8 cellular contexts compared by ENCODE assay signal in genomic region chr21:46635324-46636180, GRCh38.
A peak's percentile ranks its signal among the peaks of the same experiment; 100 is the strongest.
DNase-seq lines count a peak whose midpoint lies in the region; ATAC-seq lines count a peak whose summit lies in the region.

TSS of gene PRMT2 (plus strand) at chr21:46635674. CDS start at chr21:46636952, 1,278 bp downstream.

- peaks cover 8% of the 10 kb centered on the region for H3K27me3 Mint-ChIP-seq in central memory CD8-positive, alpha-beta T cell

- H3K27ac Mint-ChIP-seq in central memory CD8-positive, alpha-beta T cell (ENCODE audit: low read depth), result peak within 1 kb of the TSS; percentile 96

- H3K9me3 Mint-ChIP-seq in central memory CD8-positive, alpha-beta T cell, result no peaks in the 10 kb centered on the region

- peak within 1 kb of the TSS; percentile 90 for H3K4me3 Mint-ChIP-seq in central memory CD8-positive, alpha-beta T cell

- H3K36me3 Mint-ChIP-seq in central memory CD8-positive, alpha-beta T cell (ENCODE audit: insufficient read depth), result peaks cover 26% of the 10 kb centered on the region

- H3K4me1 Mint-ChIP-seq in central memory CD8-positive, alpha-beta T cell, result peaks cover 48% of the 10 kb centered on the region

- DNase-seq in AG20443 (ENCODE audit: low spot score), result peak; percentile 100
- DNase-seq in NCI-H446 treated with DMSO at 0.1 percent for 48 hours (lab: John Stamatoyannopoulos, UW), result peak; percentile 92
- DNase-seq in central memory CD8-positive, alpha-beta T cell (ENCODE audit: low spot score in 2 of 2), result peak; percentile 96 to 98
- DNase-seq in iris pigment epithelial cell (ENCODE audit: low read depth), result peak; percentile 92
- peak; percentile 94 for DNase-seq in stimulated activated CD4-positive, alpha-beta T cell treated with anti-CD3 and anti-CD28 coated beads, Interleukin-12 subunit alpha, Interleukin-12 subunit beta, amount 100 ng/mL, for 24 hours (ENCODE audit: low read depth in 2 of 2)

- peak; percentile 80 for ATAC-seq in GM19043 (IDR thresholded peaks at IDR 0.05; ENCODE audit: low read depth, unreplicated experiment)
- ATAC-seq in HG03378 (IDR thresholded peaks at IDR 0.05; ENCODE audit: unreplicated experiment), result peak; percentile 72
- ATAC-seq in activated CD4-positive, CD25-positive, alpha-beta regulatory T cell treated with anti-CD3 and anti-CD28 coated beads, Interleukin-2, amount 50 U/mL, for 24 hours, result peak; percentile 78 to 83
- peak; percentile 81 for ATAC-seq in central memory CD8-positive, alpha-beta T cell (replicated peaks; ENCODE audit: extremely low read depth, poor library complexity, severe bottlenecking)

Comparison
In these comparisons a context has a peak if more than half of its experiments do, and no peak if none do; other contexts are left out.
1. Peak in every context shown above with its lines: DNase-seq and ATAC-seq.